9 cellular contexts compared by ENCODE assay signal in the genomic region with DNA sequence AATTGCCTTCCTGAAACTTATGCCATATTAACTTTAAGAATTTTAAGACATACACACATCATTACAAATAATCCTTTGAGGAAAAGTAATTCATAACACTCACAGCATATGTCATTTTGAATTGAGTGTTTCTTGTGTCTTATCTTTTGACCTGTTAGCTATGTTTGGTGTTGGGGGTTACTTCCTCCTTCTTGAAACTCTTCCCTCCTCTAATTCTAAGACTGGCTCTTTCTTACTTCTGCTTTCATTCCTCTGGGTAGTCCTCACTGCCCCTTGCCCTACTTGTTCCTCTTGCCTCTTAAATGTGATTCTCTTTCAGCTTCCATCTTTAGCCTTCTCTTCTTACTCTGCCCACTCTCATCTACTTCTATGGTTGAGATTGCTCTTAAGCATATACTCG. TPM values are rescaled to one million over a fixed set of nuclear protein-coding genes. Genes with fewer than 3 reads are reported as not detected.
DNase-seq lines count a peak whose midpoint lies in the region; ATAC-seq, FAIRE-seq and TF ChIP-seq lines count a peak whose summit lies in the region.
"Had no signal": no experiment of that assay in that cellular context is flagged by ENCODE, and none has a peak within 500 bp of the region (broad histone marks: within the 10 kb centered on the region; RNA-seq: fewer than 3 reads in every experiment).

No MANE protein-coding gene starts in this region.

- peaks cover 4% of the 10 kb centered on the region for H3K4me1 Mint-ChIP-seq in osteocyte (ENCODE audit: unreplicated experiment)

- no peak for TF ChIP-seq RAD21 in HepG2 (CRISPR knock-in tag; IDR thresholded peaks at IDR 0.05)

- H3K27me3 Mint-ChIP-seq in osteocyte (ENCODE audit: unreplicated experiment): no peaks in the 10 kb centered on the region

- H3K27ac ChIP-seq in right lobe of liver (no peak overlapping the region), HepG2 (ENCODE audit: extremely low read length, insufficient read depth, low read length) (no peak overlapping the region)

- no peaks in the 10 kb centered on the region for H3K36me3 ChIP-seq in right lobe of liver
- H3K36me3 ChIP-seq in HepG2 (replicated peaks in 1 of 2; ENCODE audit: control insufficient read depth in 1 of 2, insufficient read depth in 2 of 2, low read length in 2 of 2): no peaks in the 10 kb centered on the region
- H3K36me3 ChIP-seq in H7 (replicated peaks; ENCODE audit: control insufficient read depth, insufficient read depth, low read length): no peaks in the 10 kb centered on the region

- 62% methylated on average over 1 of the region's 1 CpG for WGBS in right lobe of liver (ENCODE audit: insufficient coverage, low coverage, low lambda C conversion rate, missing lambda C conversion rate)
- 34% methylated on average over 1 of the region's 1 CpG for WGBS in HepG2 (ENCODE audit: low lambda C conversion rate)

- no peaks in the 10 kb centered on the region for H4K20me1 ChIP-seq in HepG2 (ENCODE audit: insufficient read depth, low read length)

- H3K36me3 Mint-ChIP-seq in osteocyte (ENCODE audit: unreplicated experiment): peaks cover 1% of the 10 kb centered on the region

- H3K27ac Mint-ChIP-seq in osteocyte (ENCODE audit: unreplicated experiment): no peak overlapping the region

- no peak for FAIRE-seq in HepG2 (lab: Jason Lieb, UNC)

- H2AFZ ChIP-seq in HepG2 (ENCODE audit: low read length): no peak overlapping the region

- in situ Hi-C loops in HepG2 (cut with HindIII; ENCODE audit: extremely low pct_ligation_motif_present, low pct_unique_long_range_greater_than_20kb): no loop called here

- no peak for TF ChIP-seq EP300 in HepG2 (IDR thresholded peaks at IDR 0.05; ENCODE audit: low read depth in 2 of 2, low read length in 2 of 2)
- TF ChIP-seq EP300 in HepG2 (CRISPR knock-in tag; IDR thresholded peaks at IDR 0.05; ENCODE audit: borderline replicate concordance): no peak

- BruUV-seq in HepG2 (replicated peaks; lab: Mats Ljungman, UMichigan): no TSS peak

- TF ChIP-seq CTCF in right lobe of liver (IDR thresholded peaks at IDR 0.05) (no peak), HepG2 (CRISPR knock-in tag; IDR thresholded peaks at IDR 0.05) (no peak), osteocyte (IDR thresholded peaks at IDR 0.05) (no peak)

- H3K79me2 ChIP-seq in HepG2 (ENCODE audit: insufficient read depth, low read length): no peaks in the 10 kb centered on the region

- no peak overlapping the region for H3K9ac ChIP-seq in HepG2 (ENCODE audit: insufficient read depth, low read depth, low read length)

- CTCF ChIA-PET in HepG2 (lab: Yijun Ruan, JAX; ENCODE audit: low intra/inter-chr PET ratio, low total read pairs): no interaction called here

- ATAC-seq in right lobe of liver (peak; percentile 27 to 71 (median 57)), HepG2 (no peak), HG02885 (IDR thresholded peaks at IDR 0.05; ENCODE audit: poor library complexity, unreplicated experiment) (peak; percentile 99)

- no peaks in the 10 kb centered on the region for H3K27me3 ChIP-seq in right lobe of liver
- 0 out of 5 replicates have a peak, but pooled peaks cover 0 to 2% of the 10 kb centered on the region in 2 experiments for H3K27me3 ChIP-seq in HepG2 (ENCODE audit: control insufficient read depth in 1 of 2, insufficient read depth in 2 of 2, low read length in 2 of 2)
- H3K27me3 ChIP-seq in H7 (ENCODE audit: control insufficient read depth, insufficient read depth, low read length): no peaks in the 10 kb centered on the region

- H3K9me3 ChIP-seq in right lobe of liver (no peaks in the 10 kb centered on the region), HepG2 (ENCODE audit: low read length) (no peaks in the 10 kb centered on the region)

- H3K4me3 ChIP-seq in right lobe of liver (no peak overlapping the region), HepG2 (replicated peaks in 1 of 3; ENCODE audit: insufficient read depth in 1 of 3, low read depth in 2 of 3, low read length in 3 of 3) (no peak overlapping the region), H7 (ENCODE audit: insufficient read depth, low read depth, low read length) (no peak overlapping the region)

- POLR2A ChIA-PET in HepG2 (lab: Yijun Ruan, JAX): no interaction called here

- H3K4me1 ChIP-seq in right lobe of liver (no peaks in the 10 kb centered on the region), HepG2 (ENCODE audit: insufficient read depth, low read length) (no peaks in the 10 kb centered on the region)

- TF ChIP-seq POLR2A in right lobe of liver (IDR thresholded peaks at IDR 0.05) (no peak), HepG2 (IDR thresholded peaks at IDR 0.05; ENCODE audit: insufficient read depth in 1 of 2, low read depth in 2 of 2, low read length in 2 of 2) (no peak)

- no peak overlapping the region for H3K4me2 ChIP-seq in HepG2 (ENCODE audit: low read depth, low read length)

- no peak overlapping the region for H3K4me3 Mint-ChIP-seq in osteocyte (ENCODE audit: unreplicated experiment)

- intact Hi-C loops in right lobe of liver (cut with DNase I) (no loop called here), HepG2 (cut with micrococcal nuclease; ENCODE audit: unreplicated experiment) (no loop called here)

- H3K9me3 Mint-ChIP-seq in osteocyte (ENCODE audit: unreplicated experiment): peaks cover 5% of the 10 kb centered on the region

- no peak for DNase-seq in right lobe of liver
- DNase-seq in HepG2 (ENCODE audit: low spot score): no peak
- DNase-seq in MV-4-11 (lab: John Stamatoyannopoulos, UW): peak; percentile 98
- no peak for DNase-seq in H7
- DNase-seq in retina: no peak
- no peak for DNase-seq in osteocyte (ENCODE audit: extremely low spot score, unreplicated experiment)
- DNase-seq in stimulated activated naive CD4-positive, alpha-beta T cell (lab: John Stamatoyannopoulos, UW): no peak
- DNase-seq: NCI-H524 had no signal

TF ChIP-seq in HepG2, 621 proteins besides CTCF, POLR2A, EP300 and RAD21 (continues in another document):
- TF ChIP-seq ZNF496 (CRISPR knock-in tag; IDR thresholded peaks at IDR 0.05; ENCODE audit: insufficient replicate concordance) (no peak), NFIB (CRISPR knock-in tag; IDR thresholded peaks at IDR 0.05; ENCODE audit: borderline replicate concordance) (no peak), TMF1 (CRISPR knock-in tag; IDR thresholded peaks at IDR 0.05; ENCODE audit: low read depth) (no peak), KAT7 (CRISPR knock-in tag; IDR thresholded peaks at IDR 0.05; ENCODE audit: borderline replicate concordance) (no peak), ZFX (CRISPR knock-in tag; IDR thresholded peaks at IDR 0.05; ENCODE audit: low read depth) (no peak), LCORL (IDR thresholded peaks at IDR 0.05) (no peak), LCORL (CRISPR knock-in tag; IDR thresholded peaks at IDR 0.05) (no peak)
- TF ChIP-seq, protein P1, sequence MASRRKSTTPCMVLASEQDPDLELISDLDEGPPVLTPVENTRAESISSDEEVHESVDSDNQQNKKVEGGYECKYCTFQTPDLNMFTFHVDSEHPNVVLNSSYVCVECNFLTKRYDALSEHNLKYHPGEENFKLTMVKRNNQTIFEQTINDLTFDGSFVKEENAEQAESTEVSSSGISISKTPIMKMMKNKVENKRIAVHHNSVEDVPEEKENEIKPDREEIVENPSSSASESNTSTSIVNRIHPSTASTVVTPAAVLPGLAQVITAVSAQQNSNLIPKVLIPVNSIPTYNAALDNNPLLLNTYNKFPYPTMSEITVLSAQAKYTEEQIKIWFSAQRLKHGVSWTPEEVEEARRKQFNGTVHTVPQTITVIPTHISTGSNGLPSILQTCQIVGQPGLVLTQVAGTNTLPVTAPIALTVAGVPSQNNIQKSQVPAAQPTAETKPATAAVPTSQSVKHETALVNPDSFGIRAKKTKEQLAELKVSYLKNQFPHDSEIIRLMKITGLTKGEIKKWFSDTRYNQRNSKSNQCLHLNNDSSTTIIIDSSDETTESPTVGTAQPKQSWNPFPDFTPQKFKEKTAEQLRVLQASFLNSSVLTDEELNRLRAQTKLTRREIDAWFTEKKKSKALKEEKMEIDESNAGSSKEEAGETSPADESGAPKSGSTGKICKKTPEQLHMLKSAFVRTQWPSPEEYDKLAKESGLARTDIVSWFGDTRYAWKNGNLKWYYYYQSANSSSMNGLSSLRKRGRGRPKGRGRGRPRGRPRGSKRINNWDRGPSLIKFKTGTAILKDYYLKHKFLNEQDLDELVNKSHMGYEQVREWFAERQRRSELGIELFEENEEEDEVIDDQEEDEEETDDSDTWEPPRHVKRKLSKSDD (CRISPR knock-in tag; IDR thresholded peaks at IDR 0.05; ENCODE audit: low read depth): no peak

RNA-seq across cellular contexts. Expression of a gene that starts 28.3 kb away (rescaled TPM):
- total RNA-seq in right lobe of liver (10 to 100 TPM in 5 of 6 experiments, 1 to 10 TPM in 1; 8.1 to 27.6 (median 12.0) TPM), HepG2 (2016; rRNA removed; fragmentation: Illumina TruSeq; extraction: Trizol) (22.6 and 25.7 TPM in 2 replicates), osteocyte (41.1 and 52.7 TPM in 2 replicates)
- 6.1 and 10.2 TPM in 2 replicates for total RNA-seq in HepG2 (2016; cell fraction: cytosol; rRNA removed; fragmentation: Illumina TruSeq; extraction: Trizol; ENCODE audit: low read depth)
- 20.3 and 22.2 TPM in 2 replicates for total RNA-seq in HepG2 (2016; cell fraction: insoluble cytoplasmic fraction; rRNA removed; fragmentation: Illumina TruSeq; extraction: Trizol)
- 24.0 and 27.4 TPM in 2 replicates for total RNA-seq in HepG2 (2016; cell fraction: membrane; rRNA removed; fragmentation: Illumina TruSeq; extraction: Trizol)
- total RNA-seq in HepG2 (2016; cell fraction: nucleus; rRNA removed; fragmentation: Illumina TruSeq; extraction: Trizol): 11.6 and 11.8 TPM in 2 replicates
- 7.1 and 9.1 TPM in 2 replicates for polyA plus RNA-seq in HepG2 (2011; rRNA removed)
- polyA plus RNA-seq in HepG2 (2011; cell fraction: cytosol; rRNA removed): 5.3 and 6.6 TPM in 2 replicates
- polyA plus RNA-seq in HepG2 (2011; cell fraction: nucleus; rRNA removed): 2.9 and 4.2 TPM in 2 replicates
- polyA plus RNA-seq in HepG2 (2012): 5.0 and 6.5 TPM in 2 replicates
- 5.4 and 7.9 TPM in 2 replicates for polyA plus RNA-seq in HepG2 (2016; cell fraction: cytosol; fragmentation: Illumina TruSeq; extraction: Trizol; ENCODE audit: low read depth)
- polyA plus RNA-seq in HepG2 (2016; cell fraction: insoluble cytoplasmic fraction; fragmentation: Illumina TruSeq; extraction: Trizol; ENCODE audit: low read depth): 25.0 and 34.3 TPM in 2 replicates
- polyA plus RNA-seq in HepG2 (2016; cell fraction: membrane; fragmentation: Illumina TruSeq; extraction: Trizol; ENCODE audit: low read depth): 18.1 and 20.5 TPM in 2 replicates
- polyA plus RNA-seq in HepG2 (2016; cell fraction: nucleus; fragmentation: Illumina TruSeq; extraction: Trizol; ENCODE audit: insufficient read depth, low read depth): 13.7 and 14.2 TPM in 2 replicates
- 6.7 and 9.6 TPM in 2 replicates for polyA minus RNA-seq in HepG2 (2011; rRNA and poly(A)+ RNA removed; ENCODE audit: low replicate concordance)
- 11.4 and 13.8 TPM in 2 replicates for polyA minus RNA-seq in HepG2 (2011; cell fraction: cytosol; rRNA and poly(A)+ RNA removed)
- polyA minus RNA-seq in HepG2 (2011; cell fraction: nucleus; rRNA and poly(A)+ RNA removed): 19.6 and 21.5 TPM in 2 replicates
- 31.7 and 32.2 TPM in 2 replicates for total RNA-seq in H7 (2014; rRNA removed; shearing (Covaris generic))
